ENCODE assay signal across 8 cellular contexts in the genomic region with DNA sequence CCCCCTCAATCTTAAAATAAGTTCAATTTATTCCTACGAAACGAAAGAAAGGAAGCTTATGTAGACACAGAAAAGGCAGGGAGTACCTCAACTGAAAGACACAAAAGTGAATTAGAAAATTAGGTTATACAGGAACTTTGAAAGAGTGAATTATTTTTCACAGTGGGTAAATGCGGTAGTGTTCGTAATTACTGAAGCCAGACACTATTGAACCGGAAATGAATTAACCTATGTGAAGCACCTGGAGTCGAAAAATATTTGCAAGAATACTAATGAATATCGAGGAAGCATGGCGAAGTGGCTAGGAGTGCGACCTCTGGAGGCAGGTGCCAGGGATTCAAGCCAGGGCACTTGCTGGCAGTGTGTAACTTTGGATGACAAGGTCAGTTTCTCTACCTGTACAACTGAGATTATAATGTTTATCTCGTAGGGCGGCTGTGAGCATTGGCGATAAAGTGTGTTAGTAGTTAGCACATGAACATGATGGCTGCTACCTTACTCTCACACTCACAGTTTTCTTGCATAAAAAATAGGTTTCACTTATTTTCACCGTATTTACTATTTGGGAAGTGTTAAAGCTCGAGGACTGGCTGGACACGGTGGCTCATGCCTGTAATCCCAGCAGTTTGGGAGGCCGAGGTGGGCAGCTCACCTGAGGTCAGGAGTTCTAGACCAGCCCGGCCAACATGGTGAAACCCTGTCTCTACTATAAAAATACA. TPM values are rescaled to one million over a fixed set of nuclear protein-coding genes. Genes with fewer than 3 reads are reported as not detected.
DNase-seq lines count a peak whose midpoint lies in the region; ATAC-seq, FAIRE-seq and TF ChIP-seq lines count a peak whose summit lies in the region.

No MANE protein-coding gene starts in this region.

- no peaks in the 10 kb centered on the region for H3K9me2 ChIP-seq in OCI-LY7 (ENCODE audit: insufficient read depth, low read length)

- TF ChIP-seq POLR2A in suprapubic skin (IDR thresholded peaks at IDR 0.05), result no peak

- ATAC-seq in GM19468 (IDR thresholded peaks at IDR 0.05; ENCODE audit: extremely low read depth, unreplicated experiment) (peak; percentile 61), HG03571 (IDR thresholded peaks at IDR 0.05; ENCODE audit: unreplicated experiment) (peak; percentile 84), naive B cell (ENCODE audit: low read depth in 2 of 2) (peak; percentile 74 to 76)

- POLR2A ChIA-PET in OCI-LY7 (lab: Charles Lee), result interaction anchor here (0.6 to 2.8 kb wide), 13 partner anchors 10 to 519 kb away, joined by 3 to 36 read pairs (median 7); a partner anchor contains a TSS

- no peak for DNase-seq in D721Med (ENCODE audit: insufficient read length, low spot score)
- DNase-seq in OCI-LY7 (ENCODE audit: low spot score), result peak; percentile 88
- DNase-seq in activated T-cell treated with anti-CD3 and anti-CD28 coated beads, Interleukin-2, amount 50 U/mL, for 24 hours, result peak; percentile 79
- peak; percentile 35 for DNase-seq in fibroblast of gingiva (ENCODE audit: low read depth)
- peak; percentile 74 for DNase-seq in naive B cell
- DNase-seq in suprapubic skin (ENCODE audit: low spot score in 2 of 2), result peak in 1 of 2 donors; percentile 68

- no peak overlapping the region for H3K27ac Mint-ChIP-seq in activated T-cell treated with anti-CD3 and anti-CD28 coated beads, Interleukin-2, amount 50 U/mL, for 24 hours
- peak overlapping the region in 3 of 6 donors; percentile 87 to 92 (median 92) for H3K27ac Mint-ChIP-seq in naive B cell

- H3K4me1 Mint-ChIP-seq in activated T-cell treated with anti-CD3 and anti-CD28 coated beads, Interleukin-2, amount 50 U/mL, for 24 hours (ENCODE audit: low read depth), result peaks cover 25% of the 10 kb centered on the region
- H3K4me1 Mint-ChIP-seq in naive B cell, result peaks cover 5 to 17% (median 8%) of the 10 kb centered on the region in 3 donors

- H3K4me3 Mint-ChIP-seq in activated T-cell treated with anti-CD3 and anti-CD28 coated beads, Interleukin-2, amount 50 U/mL, for 24 hours, result no peak overlapping the region
- H3K4me3 Mint-ChIP-seq in naive B cell, result no peak overlapping the region

- no peak for TF ChIP-seq EP300 in suprapubic skin (IDR thresholded peaks at IDR 0.05)

- no peaks in the 10 kb centered on the region for H3K27me3 Mint-ChIP-seq in activated T-cell treated with anti-CD3 and anti-CD28 coated beads, Interleukin-2, amount 50 U/mL, for 24 hours
- H3K27me3 Mint-ChIP-seq in naive B cell, result no peaks in the 10 kb centered on the region

- CTCF ChIA-PET in OCI-LY7 (lab: Charles Lee; ENCODE audit: unreplicated experiment), result interaction anchor here (0.5 to 1.6 kb wide), 4 partner anchors 13 to 519 kb away, joined by 3 to 5 read pairs (median 4); no protein-coding TSS in a partner anchor

- 18% methylated on average over 17 of the region's 17 CpGs for WGBS in suprapubic skin

- no peak overlapping the region for H3K4me2 ChIP-seq in OCI-LY7 (ENCODE audit: low read length)

- no peaks in the 10 kb centered on the region for H3K9me3 Mint-ChIP-seq in activated T-cell treated with anti-CD3 and anti-CD28 coated beads, Interleukin-2, amount 50 U/mL, for 24 hours
- peaks cover 0 to 13% (median 0%) of the 10 kb centered on the region in 7 donors for H3K9me3 Mint-ChIP-seq in naive B cell

- TF ChIP-seq CTCF in D721Med (IDR thresholded peaks at IDR 0.05; ENCODE audit: insufficient read depth, missing control alignments) (peak; percentile 76), OCI-LY7 (conservative IDR thresholded peaks at IDR 0.05; ENCODE audit: low read length) (peak; percentile 94), suprapubic skin (IDR thresholded peaks at IDR 0.05) (peak; percentile 15 to 69)

- H3K4me1 ChIP-seq in OCI-LY7 (ENCODE audit: insufficient read depth, low read length, poor library complexity, severe bottlenecking), result peaks cover 7% of the 10 kb centered on the region
- H3K4me1 ChIP-seq in suprapubic skin, result peaks cover 4% of the 10 kb centered on the region

- H3K27ac ChIP-seq in OCI-LY7 (ENCODE audit: low read depth, low read length, poor library complexity, severe bottlenecking), result no peak overlapping the region
- H3K27ac ChIP-seq in suprapubic skin, result peak overlapping the region; percentile 57

- H2AFZ ChIP-seq in OCI-LY7 (ENCODE audit: low read length), result no peak overlapping the region; the same call in 1 of the 2 replicates

- H3K27me3 ChIP-seq in suprapubic skin, result no peaks in the 10 kb centered on the region

- H3K9me3 ChIP-seq in OCI-LY7 (ENCODE audit: low read length) (no peaks in the 10 kb centered on the region), suprapubic skin (no peaks in the 10 kb centered on the region)

- no TSS peak for BruUV-seq in OCI-LY7 (replicated peaks; lab: Mats Ljungman, UMichigan)

- intact Hi-C loops in OCI-LY7 (cut with micrococcal nuclease; ENCODE audit: unreplicated experiment), result loop anchor here (1.0 to 2.0 kb wide), 3 partner anchors 15 to 286 kb away; a partner anchor contains a TSS

- peaks cover 21% of the 10 kb centered on the region for H3K36me3 Mint-ChIP-seq in activated T-cell treated with anti-CD3 and anti-CD28 coated beads, Interleukin-2, amount 50 U/mL, for 24 hours (ENCODE audit: low read depth)
- H3K36me3 Mint-ChIP-seq in naive B cell, result peaks cover 0 to 8% of the 10 kb centered on the region in 2 donors

- FAIRE-seq in D721Med (lab: Jason Lieb, UNC), result no peak

- H3K36me3 ChIP-seq in OCI-LY7 (ENCODE audit: insufficient read depth, low read length), result no peaks in the 10 kb centered on the region
- no peaks in the 10 kb centered on the region for H3K36me3 ChIP-seq in suprapubic skin

- no peaks in the 10 kb centered on the region for H3K79me2 ChIP-seq in OCI-LY7 (ENCODE audit: insufficient read depth, low read depth, low read length)

- H4K20me1 ChIP-seq in OCI-LY7 (ENCODE audit: insufficient read depth, low read length), result no peaks in the 10 kb centered on the region

- H3K4me3 ChIP-seq in OCI-LY7 (ENCODE audit: low read depth, low read length, poor library complexity, severe bottlenecking) (no peak overlapping the region), suprapubic skin (no peak overlapping the region)

RNA-seq across cellular contexts. Expression of a gene that starts 0.5 kb away (rescaled TPM):
- total RNA-seq in OCI-LY7 (2014; rRNA removed; shearing (Covaris generic)), result 5.0 and 6.0 TPM in 2 replicates
- 5.8 and 7.5 TPM in 2 replicates for total RNA-seq in OCI-LY7 (2022)
- 10 to 100 TPM; 24.8 to 58.4 (median 30.7) TPM for polyA plus RNA-seq in naive B cell (ENCODE audit: low read depth in 6 of 6)
- 10 to 100 TPM in 2 of 4 donors, 1 to 10 TPM in 2; 8.4 to 11.2 (median 9.9) TPM for total RNA-seq in suprapubic skin

RNA-seq across cellular contexts. Expression of a gene that starts 15.4 kb away (rescaled TPM):
- 2,324 and 2,945 TPM in 2 replicates for total RNA-seq in OCI-LY7 (2014; rRNA removed; shearing (Covaris generic))
- 1,739 and 1,804 TPM in 2 replicates for total RNA-seq in OCI-LY7 (2022)
- 1,000 to 10,000 TPM; 1,253 to 2,336 (median 2,081) TPM for polyA plus RNA-seq in naive B cell (ENCODE audit: low read depth in 6 of 6)
- total RNA-seq in suprapubic skin, result 1,000 to 10,000 TPM in 3 of 4 donors, 100 to 1,000 TPM in 1; 975 to 2,366 (median 2,183) TPM

RNA-seq across cellular contexts. Expression of a gene that starts 41.3 kb away (rescaled TPM):
- total RNA-seq in OCI-LY7 (2014; rRNA removed; shearing (Covaris generic)), result 22.7 and 25.5 TPM in 2 replicates
- total RNA-seq in OCI-LY7 (2022) (28.9 and 31.4 TPM in 2 replicates), suprapubic skin (1 to 10 TPM in 1 of 4 donors, under 1 TPM in 2, not detected in 1; 0.39 to 1.6 (median 0.64) TPM)
- polyA plus RNA-seq in naive B cell (ENCODE audit: low read depth in 6 of 6), result 10 to 100 TPM; 41.0 to 69.4 (median 56.6) TPM

Comparison
In these comparisons a context has a peak if more than half of its experiments do, and no peak if none do; other contexts are left out.
1. CTCF ChIP-seq: peak in every context shown above with its lines; median percentile 94 in OCI-LY7; 76 in D721Med; 42 in suprapubic skin.
2. RNA of a gene that starts 41.3 kb away (total RNA-seq): 22.7 to 31.4 TPM in OCI-LY7; 0.39 to 1.6 TPM in suprapubic skin; every median in the first group is over 4 times any median in the second.
3. Peak in every context shown above with its lines, with median percentiles within 50 percentile points of each other: ATAC-seq.